ENCODE assay signal across 9 cellular contexts in genomic region chr3:8663177-8664061, GRCh38. TPM values are rescaled to one million over a fixed set of nuclear protein-coding genes. Genes with fewer than 3 reads are reported as not detected.
DNase-seq lines count a peak whose midpoint lies in the region; ATAC-seq, FAIRE-seq and TF ChIP-seq lines count a peak whose summit lies in the region.
"Had no signal": no experiment of that assay in that cellular context is flagged by ENCODE, and none has a peak within 500 bp of the region (broad histone marks: within the 10 kb centered on the region; RNA-seq: fewer than 3 reads in every experiment).

No MANE protein-coding gene starts in this region.

- WGBS in body of pancreas, 2 donors, result 45 to 50% methylated on average over 12 of the region's 12 CpGs

- intact Hi-C loops in OCI-LY7 (cut with micrococcal nuclease; ENCODE audit: unreplicated experiment), result no loop called here
- intact Hi-C loops in body of pancreas (cut with DNase I), result no loop called here

- H4K20me1 ChIP-seq in OCI-LY7 (ENCODE audit: insufficient read depth, low read length), result no peaks in the 10 kb centered on the region
- no peaks in the 10 kb centered on the region for H4K20me1 ChIP-seq in keratinocyte (ENCODE audit: control insufficient read depth, extremely low read depth, insufficient read depth, low read length)

- H2AFZ ChIP-seq in OCI-LY7 (ENCODE audit: low read length) (no peak overlapping the region), keratinocyte (ENCODE audit: control insufficient read depth, low read length) (no peak overlapping the region)

- no peaks in the 10 kb centered on the region for H3K9me2 ChIP-seq in OCI-LY7 (ENCODE audit: insufficient read depth, low read length)

- DNase-seq in AG09309 (ENCODE audit: low read depth) (peak; percentile 41), GM06990 (ENCODE audit: extremely low read depth, insufficient read length) (no peak), OCI-LY7 (ENCODE audit: low spot score) (peak; percentile 62), body of pancreas (peak; percentile 74 to 83 (median 79)), keratinocyte (ENCODE audit: low read depth, low spot score) (no peak)
- peak; percentile 4 to 42 for DNase-seq in stimulated activated CD8-positive, alpha-beta memory T cell treated with anti-CD3 and anti-CD28 coated beads, Interleukin-2, amount 100 ng/mL, for 48 hours (ENCODE audit: low read depth in 2 of 2)

- dilution Hi-C loops in keratinocyte (cut with MboI; ENCODE audit: extremely low pct_ligation_motif_present, low sequenced_read_pairs), result no loop called here

- no peaks in the 10 kb centered on the region for H3K27me3 ChIP-seq in GM06990 (replicated peaks; ENCODE audit: control insufficient read depth, insufficient read depth, low read length)
- no peaks in the 10 kb centered on the region for H3K27me3 ChIP-seq in body of pancreas
- H3K27me3 ChIP-seq in keratinocyte (ENCODE audit: control insufficient read depth, extremely low read depth, insufficient read depth, low read length), result peaks cover 6% of the 10 kb centered on the region

- H3K9me3 ChIP-seq in OCI-LY7 (ENCODE audit: low read length) (no peaks in the 10 kb centered on the region), body of pancreas (no peaks in the 10 kb centered on the region), keratinocyte (ENCODE audit: control insufficient read depth, low read depth, low read length) (no peaks in the 10 kb centered on the region)

- H3K9ac ChIP-seq in keratinocyte (ENCODE audit: control insufficient read depth, extremely low read depth, insufficient read depth, low read length), result no peak overlapping the region

- H3K36me3 ChIP-seq in GM06990 (ENCODE audit: control insufficient read depth, insufficient read depth, low read length) (no peaks in the 10 kb centered on the region), OCI-LY7 (ENCODE audit: insufficient read depth, low read length) (no peaks in the 10 kb centered on the region), body of pancreas (replicated peaks in 1 of 2; ENCODE audit: insufficient read depth in 1 of 2, low read depth in 2 of 2) (no peaks in the 10 kb centered on the region), keratinocyte (ENCODE audit: control insufficient read depth in 2 of 2, extremely low read depth in 1 of 2, insufficient read depth in 2 of 2, low read length in 2 of 2) (no peaks in the 10 kb centered on the region)

- FAIRE-seq in keratinocyte (lab: Jason Lieb, UNC), result peak; percentile 70

- no peak for TF ChIP-seq POLR2A in body of pancreas (IDR thresholded peaks at IDR 0.05)

- H3K4me1 ChIP-seq in OCI-LY7 (ENCODE audit: insufficient read depth, low read length, poor library complexity, severe bottlenecking) (peaks cover 33% of the 10 kb centered on the region), body of pancreas (peaks cover 15% of the 10 kb centered on the region), keratinocyte (ENCODE audit: control insufficient read depth, extremely low read depth, insufficient read depth, low read length) (peaks cover 2% of the 10 kb centered on the region)

- CTCF ChIA-PET in OCI-LY7 (lab: Charles Lee; ENCODE audit: unreplicated experiment), result no interaction called here

- H3K4me2 ChIP-seq in OCI-LY7 (ENCODE audit: low read length) (no peak overlapping the region), keratinocyte (ENCODE audit: control insufficient read depth, extremely low read depth, insufficient read depth, low read depth, low read length) (no peak overlapping the region)

- peaks cover 2% of the 10 kb centered on the region for H3K9me1 ChIP-seq in keratinocyte (ENCODE audit: control insufficient read depth, extremely low read depth, insufficient read depth, low read length)

- ATAC-seq in HG03520 (IDR thresholded peaks at IDR 0.05; ENCODE audit: unreplicated experiment) (peak; percentile 31), body of pancreas (peak; percentile 81), HG02970 (IDR thresholded peaks at IDR 0.05; ENCODE audit: low FRiP score, unreplicated experiment) (no peak)

- H3K27ac ChIP-seq in OCI-LY7 (ENCODE audit: low read depth, low read length, poor library complexity, severe bottlenecking), result no peak overlapping the region
- no peak overlapping the region for H3K27ac ChIP-seq in body of pancreas
- H3K27ac ChIP-seq in keratinocyte (ENCODE audit: control insufficient read depth, insufficient read depth, low read length), result no peak overlapping the region
- H3K27ac ChIP-seq: SK-N-MC had no signal

- H3K4me3 ChIP-seq in AG09309 (ENCODE audit: control insufficient read depth, low read depth, low read length), result no peak overlapping the region
- no peak overlapping the region for H3K4me3 ChIP-seq in GM06990 (replicated peaks; ENCODE audit: low read depth, low read length)
- H3K4me3 ChIP-seq in OCI-LY7 (ENCODE audit: low read depth, low read length, poor library complexity, severe bottlenecking), result no peak overlapping the region
- no peak overlapping the region for H3K4me3 ChIP-seq in body of pancreas
- no peak overlapping the region for H3K4me3 ChIP-seq in keratinocyte (ENCODE audit: control insufficient read depth in 2 of 3, extremely low read depth in 1 of 3, insufficient read depth in 2 of 3, low read depth in 1 of 3, low read length in 3 of 3)
- H3K4me3 ChIP-seq: SK-N-MC had no signal

- POLR2A ChIA-PET in OCI-LY7 (lab: Charles Lee), result no interaction called here

- H3K79me2 ChIP-seq in OCI-LY7 (ENCODE audit: insufficient read depth, low read depth, low read length), result no peaks in the 10 kb centered on the region
- H3K79me2 ChIP-seq in keratinocyte (ENCODE audit: control insufficient read depth, insufficient read depth, low read length), result no peaks in the 10 kb centered on the region

- TF ChIP-seq CTCF in AG09309 (IDR thresholded peaks at IDR 0.05; ENCODE audit: control insufficient read depth, insufficient read depth, low read depth, low read length, missing control alignments) (peak; percentile 69), GM06990 (IDR thresholded peaks at IDR 0.05; ENCODE audit: insufficient read depth, low read length, poor library complexity, severe bottlenecking) (peak; percentile 66), OCI-LY7 (conservative IDR thresholded peaks at IDR 0.05; ENCODE audit: low read length) (peak; percentile 78), body of pancreas (IDR thresholded peaks at IDR 0.05) (peak in 6 of 7 experiments; percentile 47 to 57 (median 55)), keratinocyte (optimal IDR thresholded peaks at IDR 0.05 in 1 of 3, IDR thresholded peaks at IDR 0.05 in 1 of 3, conservative IDR thresholded peaks at IDR 0.05 in 1 of 3; ENCODE audit: extremely low read depth in 1 of 3, insufficient read depth in 2 of 3, low read length in 3 of 3) (peak; percentile 53 to 83 (median 68))

- BruUV-seq in OCI-LY7 (replicated peaks; lab: Mats Ljungman, UMichigan), result no TSS peak

RNA-seq across cellular contexts. Expression of gene SSUH2, which starts 18.8 kb away (rescaled TPM):
- total RNA-seq in OCI-LY7 (2014; rRNA removed; shearing (Covaris generic)), result 0.16 TPM in 1 of 2 replicates, not detected in the other
- total RNA-seq in OCI-LY7 (2022) (0.66 TPM in 1 of 2 replicates, not detected in the other), body of pancreas (under 1 TPM; 0.26 to 0.33 TPM)
- 0.03 to 0.13 TPM (median 0.09 TPM) in 3 replicates for polyA plus RNA-seq in keratinocyte
- polyA plus RNA-seq in keratinocyte (2011; ENCODE audit: low read depth), result not detected
- polyA plus RNA-seq in keratinocyte (2011; cell fraction: cytosol; rRNA removed), result 0.05 TPM in 1 of 2 replicates, not detected in the other
- 0.08 and 0.13 TPM in 2 replicates for polyA plus RNA-seq in keratinocyte (2011; cell fraction: nucleus; rRNA removed)
- polyA plus RNA-seq in keratinocyte (2012; ENCODE audit: low replicate concordance), result 0.35 TPM in 1 of 2 replicates, not detected in the other
- polyA minus RNA-seq in keratinocyte, result 0.16 TPM in 1 of 3 replicates, not detected in the others
- polyA minus RNA-seq in keratinocyte (2011; cell fraction: cytosol; rRNA and poly(A)+ RNA removed), result not detected
- not detected in 2 replicates for polyA minus RNA-seq in keratinocyte (2011; cell fraction: nucleus; rRNA and poly(A)+ RNA removed)

Comparison
In these comparisons a context has a peak if more than half of its experiments do, and no peak if none do; other contexts are left out.
1. DNase-seq: peak in AG09309 (single experiment), OCI-LY7 (single experiment), body of pancreas (4 of 4) and stimulated activated CD8-positive, alpha-beta memory T cell treated with anti-CD3 and anti-CD28 coated beads, Interleukin-2, amount 100 ng/mL, for 48 hours (2 of 2); none in GM06990 (single experiment) and keratinocyte (single experiment).
2. Peak in every context shown above with its lines, with median percentiles within 50 percentile points of each other: CTCF ChIP-seq.